25 cellular contexts compared by ENCODE assay signal in genomic region chr13:111911754-111912452, GRCh38.
DNase-seq lines count a peak whose midpoint lies in the region; TF ChIP-seq lines count a peak whose summit lies in the region.
"Had no signal": no experiment of that assay in that cellular context is flagged by ENCODE, and none has a peak within 500 bp of the region (broad histone marks: within the 10 kb centered on the region; RNA-seq: fewer than 3 reads in every experiment).

No MANE protein-coding gene starts in this region.

- no peak overlapping the region for H3K4me3 ChIP-seq in Peyer's patch
- H3K4me3 ChIP-seq: ascending aorta, right lobe of liver, SK-N-MC, transverse colon had no signal

- H3K4me1 ChIP-seq in Peyer's patch: no peaks in the 10 kb centered on the region
- H3K4me1 ChIP-seq: ascending aorta, right lobe of liver, transverse colon had no signal

- no peaks in the 10 kb centered on the region for H3K36me3 ChIP-seq in Peyer's patch
- H3K36me3 ChIP-seq: ascending aorta, right lobe of liver, transverse colon had no signal

- no peak for TF ChIP-seq POLR2A in Peyer's patch (IDR thresholded peaks at IDR 0.05)

- no peak overlapping the region for H3K27ac ChIP-seq in Peyer's patch
- H3K27ac ChIP-seq: ascending aorta, epithelial cell of prostate, right lobe of liver, SK-N-MC, transverse colon had no signal

- H3K27me3 ChIP-seq in Peyer's patch: no peaks in the 10 kb centered on the region
- H3K27me3 ChIP-seq: ascending aorta, right lobe of liver, transverse colon had no signal

- no peaks in the 10 kb centered on the region for H3K9me3 ChIP-seq in Peyer's patch
- H3K9me3 ChIP-seq: ascending aorta, right lobe of liver, transverse colon had no signal

- peak; percentile 34 for DNase-seq in activated effector memory CD4-positive, alpha-beta T cell treated with anti-CD3 and anti-CD28 coated beads, Interleukin-2, amount 50 U/mL, for 16 hours
- DNase-seq in activated effector memory CD4-positive, alpha-beta T cell treated with Interleukin-2 at 50 U/mL for 16 hours: no peak
- peak; percentile 9 to 30 (median 13) for DNase-seq in Peyer's patch
- peak; percentile 77 for DNase-seq in mesenteric fat pad (ENCODE audit: low spot score)
- DNase-seq in ureter (ENCODE audit: low spot score): peak; percentile 20
- no peak for DNase-seq in stimulated activated CD4-positive, alpha-beta T cell treated with anti-CD3 and anti-CD28 coated beads, Interleukin-4, amount 100 ng/mL, for 1 hour
- DNase-seq in epidermal melanocyte (ENCODE audit: insufficient read length, low spot score): no peak
- no peak for DNase-seq in NCI-H2227 (lab: John Stamatoyannopoulos, UW; ENCODE audit: unreplicated experiment)
- DNase-seq: activated CD4-positive, alpha-beta T cell treated with anti-CD3 and anti-CD28 coated beads, Interleukin-2, amount 50 U/mL, for 4 hours; activated gamma-delta T cell; activated naive CD8-positive, alpha-beta T cell treated with anti-CD3 and anti-CD28 coated beads for 36 hours; effector CD8-positive, alpha-beta T cell; HCEC 1CT; immature natural killer cell; mesenchymal stem cell; NCI-H1694; NCI-H510A; PC-3; stimulated activated CD4-positive, alpha-beta T cell treated with anti-CD3 and anti-CD28 coated beads, Interleukin-4, amount 100 ng/mL, for 24 hours; T-helper 1 cell; transverse colon had no signal

- TF ChIP-seq CTCF in Peyer's patch (IDR thresholded peaks at IDR 0.05): no peak

Comparison
In these comparisons a context has a peak if more than half of its experiments do, and no peak if none do; other contexts are left out.
1. DNase-seq: peak in activated effector memory CD4-positive, alpha-beta T cell treated with anti-CD3 and anti-CD28 coated beads, Interleukin-2, amount 50 U/mL, for 16 hours (single experiment), Peyer's patch (3 of 3), mesenteric fat pad (single experiment) and ureter (single experiment); none in activated effector memory CD4-positive, alpha-beta T cell treated with Interleukin-2 at 50 U/mL for 16 hours (single experiment), stimulated activated CD4-positive, alpha-beta T cell treated with anti-CD3 and anti-CD28 coated beads, Interleukin-4, amount 100 ng/mL, for 1 hour (single experiment), epidermal melanocyte (single experiment) and NCI-H2227 (single experiment).